25 cellular contexts compared by ENCODE assay signal in genomic region chr14:45145214-45145613, GRCh38. TPM values are rescaled to one million over a fixed set of nuclear protein-coding genes. Genes with fewer than 3 reads are reported as not detected.
DNase-seq lines count a peak whose midpoint lies in the region; ATAC-seq, FAIRE-seq and TF ChIP-seq lines count a peak whose summit lies in the region.
"Had no signal": no experiment of that assay in that cellular context is flagged by ENCODE, and none has a peak within 500 bp of the region (broad histone marks: within the 10 kb centered on the region; RNA-seq: fewer than 3 reads in every experiment).

No MANE protein-coding gene starts in this region.

- no peaks in the 10 kb centered on the region for H3K9me3 ChIP-seq in gastrocnemius medialis
- H3K9me3 ChIP-seq: vagina had no signal

- H3K4me1 ChIP-seq in gastrocnemius medialis: no peaks in the 10 kb centered on the region
- H3K4me1 ChIP-seq: vagina had no signal

- FAIRE-seq in GM12891 (lab: Jason Lieb, UNC): peak; percentile 84
- FAIRE-seq: frontal cortex, small intestine had no signal

- ATAC-seq in GM18907 (IDR thresholded peaks at IDR 0.05; ENCODE audit: unreplicated experiment) (peak; percentile 50), HG02610 (IDR thresholded peaks at IDR 0.05; ENCODE audit: unreplicated experiment) (peak; percentile 87), HG03460 (IDR thresholded peaks at IDR 0.05; ENCODE audit: unreplicated experiment) (peak; percentile 50), gastrocnemius medialis (no peak)
- ATAC-seq: HCT116, left ventricle myocardium superior, PC-3, SK-N-SH treated with all-trans-retinoic acid at 6 μM for 48 hours had no signal

- no peak for TF ChIP-seq POLR2A in GM12891 (IDR thresholded peaks at IDR 0.05; ENCODE audit: low read depth, low read length)
- TF ChIP-seq POLR2A in gastrocnemius medialis (IDR thresholded peaks at IDR 0.05): no peak

- no peak for TF ChIP-seq CTCF in gastrocnemius medialis (IDR thresholded peaks at IDR 0.05 in 4 of 5, conservative IDR thresholded peaks at IDR 0.05 in 1 of 5)

- no peak overlapping the region for H3K4me3 ChIP-seq in gastrocnemius medialis
- H3K4me3 ChIP-seq: vagina had no signal

- no peaks in the 10 kb centered on the region for H3K27me3 ChIP-seq in gastrocnemius medialis
- H3K27me3 ChIP-seq: vagina had no signal

- DNase-seq in GM12891 (ENCODE audit: insufficient read length, low spot score) (no peak), amygdala (lab: John Stamatoyannopoulos, UW) (no peak), SW480 (ENCODE audit: low spot score) (no peak), gastrocnemius medialis (no peak), NCI-H524 (lab: John Stamatoyannopoulos, UW) (no peak)
- DNase-seq: ACHN; activated CD4-positive, alpha-beta memory T cell treated with anti-CD3 and anti-CD28 coated beads, Interleukin-2, amount 10 ng/mL, durations not matched to agents 7 days and 5 days; amniotic stem cell; CD8-positive, alpha-beta memory T cell; left ventricle myocardium superior; MM.1S; naive B cell; NCI-H1930; NCI-H526; PC-3; posterior cingulate gyrus; small intestine; stimulated activated naive CD4-positive, alpha-beta T cell had no signal

- in situ Hi-C loops in gastrocnemius medialis (cut with MboI; ENCODE audit: low sequenced_read_pairs in 4 of 4): loop anchor here in 1 of 4 donors (25.0 kb wide), 1 partner anchor 183 kb away; the partner anchor contains the start of genes KLHL28 and TOGARAM1

- intact Hi-C loops in gastrocnemius medialis (cut with DNase I; ENCODE audit: low total_unique reads): no loop called here

- H3K36me3 ChIP-seq in gastrocnemius medialis: no peaks in the 10 kb centered on the region
- H3K36me3 ChIP-seq: vagina had no signal

- no peak overlapping the region for H3K27ac ChIP-seq in gastrocnemius medialis
- H3K27ac ChIP-seq: vagina had no signal

TF ChIP-seq in GM12891, 5 proteins besides CTCF, POLR2A, EP300 and RAD21:
- no peak for TF ChIP-seq TAF1 (IDR thresholded peaks at IDR 0.05; ENCODE audit: low read depth, low read length)
- no peak for TF ChIP-seq POU2F2 (IDR thresholded peaks at IDR 0.05; ENCODE audit: low read depth, low read length)
- TF ChIP-seq POLR2AphosphoS5 (IDR thresholded peaks at IDR 0.05; ENCODE audit: low read depth, low read length): no peak
- TF ChIP-seq SPI1 (IDR thresholded peaks at IDR 0.05; ENCODE audit: low read depth, low read length): no peak
- TF ChIP-seq PAX5 (IDR thresholded peaks at IDR 0.05; ENCODE audit: insufficient read depth, low read length, severe bottlenecking): no peak
TF ChIP-seq in GM12891: peak in this region for 0.

RNA-seq across cellular contexts. Expression of gene FANCM, which starts 9.5 kb away (rescaled TPM):
- polyA plus RNA-seq in GM12891 (2012; ENCODE audit: low read depth, missing spikeins): 3.0 TPM
- total RNA-seq in gastrocnemius medialis: 1 to 10 TPM; 2.1 to 3.9 (median 2.9) TPM

RNA-seq across cellular contexts. Expression of gene FKBP3, which starts 10.9 kb away (rescaled TPM):
- polyA plus RNA-seq in GM12891 (2012; ENCODE audit: low read depth, missing spikeins): 112 TPM
- total RNA-seq in gastrocnemius medialis: 100 to 1,000 TPM in 2 of 4 donors, 10 to 100 TPM in 2; 77.5 to 111 (median 94.6) TPM

Comparison
In these comparisons a context has a peak if more than half of its experiments do, and no peak if none do; other contexts are left out.
1. ATAC-seq: peak in GM18907 (single experiment), HG02610 (single experiment) and HG03460 (single experiment); none in gastrocnemius medialis (0 of 2).